In the genomic region with DNA sequence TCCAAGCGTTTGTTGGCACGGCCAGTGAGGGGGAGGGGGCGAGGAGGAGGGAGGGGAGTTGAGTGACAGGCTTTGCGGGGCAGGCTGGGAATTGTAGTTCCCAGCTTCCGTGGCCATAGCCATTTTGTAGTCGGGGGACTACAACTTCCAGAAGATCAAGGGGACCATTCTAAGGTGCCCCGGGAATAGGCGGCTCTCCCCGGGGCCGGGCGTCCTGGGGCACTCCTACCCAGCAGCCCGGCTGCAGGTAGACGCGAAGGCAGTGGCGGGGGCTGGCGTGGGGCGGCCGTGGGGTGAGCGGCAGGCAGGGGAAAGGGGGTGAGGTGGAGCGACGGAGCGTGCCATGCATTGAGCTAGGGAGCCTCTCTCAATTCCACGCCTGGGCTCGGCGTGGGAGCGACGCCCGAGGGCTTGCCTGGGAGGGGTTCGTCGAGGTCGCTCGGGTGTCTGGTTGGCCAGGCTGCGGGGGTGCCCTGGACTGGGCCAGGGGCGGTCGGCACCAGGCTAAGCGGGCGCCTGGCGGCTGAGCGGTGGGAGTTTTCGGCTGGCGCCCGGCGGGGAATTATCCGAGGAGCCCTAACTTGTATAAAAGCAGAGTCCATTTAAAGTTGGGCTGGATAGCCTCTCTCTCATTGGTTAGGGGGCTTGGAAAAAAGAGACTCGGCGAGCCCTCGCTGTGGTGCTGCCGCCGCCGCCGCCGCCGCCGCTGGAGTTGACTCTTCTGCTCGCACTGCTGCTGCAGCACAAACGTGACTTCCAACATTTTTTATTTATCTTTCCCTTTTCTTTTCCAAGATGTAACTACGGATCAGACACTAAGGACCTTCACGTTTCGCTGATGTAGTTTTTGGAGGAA, we compare ENCODE assay signal across 1 cellular context.
TF ChIP-seq lines count a peak whose summit lies in the region.

A gene (plus strand): TSS at position 709 of the 856 bp plus-strand sequence. CDS start 471 bp downstream, outside the sequence.

TF ChIP-seq in HepG2, 621 proteins besides CTCF, POLR2A, EP300 and RAD21 (continued from another document and continues in another):
- TF ChIP-seq, protein P1, sequence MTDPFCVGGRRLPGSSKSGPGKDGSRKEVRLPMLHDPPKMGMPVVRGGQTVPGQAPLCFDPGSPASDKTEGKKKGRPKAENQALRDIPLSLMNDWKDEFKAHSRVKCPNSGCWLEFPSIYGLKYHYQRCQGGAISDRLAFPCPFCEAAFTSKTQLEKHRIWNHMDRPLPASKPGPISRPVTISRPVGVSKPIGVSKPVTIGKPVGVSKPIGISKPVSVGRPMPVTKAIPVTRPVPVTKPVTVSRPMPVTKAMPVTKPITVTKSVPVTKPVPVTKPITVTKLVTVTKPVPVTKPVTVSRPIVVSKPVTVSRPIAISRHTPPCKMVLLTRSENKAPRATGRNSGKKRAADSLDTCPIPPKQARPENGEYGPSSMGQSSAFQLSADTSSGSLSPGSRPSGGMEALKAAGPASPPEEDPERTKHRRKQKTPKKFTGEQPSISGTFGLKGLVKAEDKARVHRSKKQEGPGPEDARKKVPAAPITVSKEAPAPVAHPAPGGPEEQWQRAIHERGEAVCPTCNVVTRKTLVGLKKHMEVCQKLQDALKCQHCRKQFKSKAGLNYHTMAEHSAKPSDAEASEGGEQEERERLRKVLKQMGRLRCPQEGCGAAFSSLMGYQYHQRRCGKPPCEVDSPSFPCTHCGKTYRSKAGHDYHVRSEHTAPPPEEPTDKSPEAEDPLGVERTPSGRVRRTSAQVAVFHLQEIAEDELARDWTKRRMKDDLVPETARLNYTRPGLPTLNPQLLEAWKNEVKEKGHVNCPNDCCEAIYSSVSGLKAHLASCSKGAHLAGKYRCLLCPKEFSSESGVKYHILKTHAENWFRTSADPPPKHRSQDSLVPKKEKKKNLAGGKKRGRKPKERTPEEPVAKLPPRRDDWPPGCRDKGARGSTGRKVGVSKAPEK (CRISPR knock-in tag; IDR thresholded peaks at IDR 0.05; ENCODE audit: borderline replicate concordance): no peak
- TF ChIP-seq ZNF446 (CRISPR knock-in tag; IDR thresholded peaks at IDR 0.05): no peak
- peak; percentile 79; the same call in 1 of the 2 replicates for TF ChIP-seq FOXC1 (CRISPR knock-in tag; IDR thresholded peaks at IDR 0.05; ENCODE audit: borderline replicate concordance)
- no peak for TF ChIP-seq ATM (IDR thresholded peaks at IDR 0.05; ENCODE audit: borderline replicate concordance)
- TF ChIP-seq, protein P2, sequence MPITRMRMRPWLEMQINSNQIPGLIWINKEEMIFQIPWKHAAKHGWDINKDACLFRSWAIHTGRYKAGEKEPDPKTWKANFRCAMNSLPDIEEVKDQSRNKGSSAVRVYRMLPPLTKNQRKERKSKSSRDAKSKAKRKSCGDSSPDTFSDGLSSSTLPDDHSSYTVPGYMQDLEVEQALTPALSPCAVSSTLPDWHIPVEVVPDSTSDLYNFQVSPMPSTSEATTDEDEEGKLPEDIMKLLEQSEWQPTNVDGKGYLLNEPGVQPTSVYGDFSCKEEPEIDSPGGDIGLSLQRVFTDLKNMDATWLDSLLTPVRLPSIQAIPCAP (CRISPR knock-in tag; IDR thresholded peaks at IDR 0.05; ENCODE audit: low read depth): 0 out of 2 replicates have a peak, but pooled peaks have one; percentile 33
- no peak for TF ChIP-seq ZFP36 (IDR thresholded peaks at IDR 0.05; ENCODE audit: borderline replicate concordance, low read depth, low read length, partially characterized antibody)
- TF ChIP-seq TOPORS (CRISPR knock-in tag; IDR thresholded peaks at IDR 0.05): no peak
- TF ChIP-seq SPEN (CRISPR knock-in tag; IDR thresholded peaks at IDR 0.05; ENCODE audit: low read depth): no peak; the same call in none of the 2 replicates
- TF ChIP-seq, protein P3, sequence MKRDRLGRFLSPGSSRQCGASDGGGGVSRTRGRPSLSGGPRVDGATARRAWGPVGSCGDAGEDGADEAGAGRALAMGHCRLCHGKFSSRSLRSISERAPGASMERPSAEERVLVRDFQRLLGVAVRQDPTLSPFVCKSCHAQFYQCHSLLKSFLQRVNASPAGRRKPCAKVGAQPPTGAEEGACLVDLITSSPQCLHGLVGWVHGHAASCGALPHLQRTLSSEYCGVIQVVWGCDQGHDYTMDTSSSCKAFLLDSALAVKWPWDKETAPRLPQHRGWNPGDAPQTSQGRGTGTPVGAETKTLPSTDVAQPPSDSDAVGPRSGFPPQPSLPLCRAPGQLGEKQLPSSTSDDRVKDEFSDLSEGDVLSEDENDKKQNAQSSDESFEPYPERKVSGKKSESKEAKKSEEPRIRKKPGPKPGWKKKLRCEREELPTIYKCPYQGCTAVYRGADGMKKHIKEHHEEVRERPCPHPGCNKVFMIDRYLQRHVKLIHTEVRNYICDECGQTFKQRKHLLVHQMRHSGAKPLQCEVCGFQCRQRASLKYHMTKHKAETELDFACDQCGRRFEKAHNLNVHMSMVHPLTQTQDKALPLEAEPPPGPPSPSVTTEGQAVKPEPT (CRISPR knock-in tag; IDR thresholded peaks at IDR 0.05; ENCODE audit: low read depth): 0 out of 2 replicates have a peak, but pooled peaks have one; percentile 50
- no peak for TF ChIP-seq ZNF496 (CRISPR knock-in tag; IDR thresholded peaks at IDR 0.05; ENCODE audit: insufficient replicate concordance)
- TF ChIP-seq KLF12 (CRISPR knock-in tag; IDR thresholded peaks at IDR 0.05; ENCODE audit: borderline replicate concordance): 0 out of 2 replicates have a peak, but pooled peaks have one; percentile 48
- TF ChIP-seq SMARCE1 (IDR thresholded peaks at IDR 0.05; ENCODE audit: borderline replicate concordance): no peak
- no peak for TF ChIP-seq NFATC3 (CRISPR knock-in tag; IDR thresholded peaks at IDR 0.05)
- TF ChIP-seq ZNF83 (CRISPR knock-in tag; IDR thresholded peaks at IDR 0.05; ENCODE audit: borderline replicate concordance): no peak
- no peak for TF ChIP-seq REXO4 (CRISPR knock-in tag; IDR thresholded peaks at IDR 0.05; ENCODE audit: borderline replicate concordance)
- TF ChIP-seq SRF (IDR thresholded peaks at IDR 0.05; ENCODE audit: low read depth, low read length): no peak
- no peak for TF ChIP-seq FOXK2 (IDR thresholded peaks at IDR 0.05)
- TF ChIP-seq, protein P4, sequence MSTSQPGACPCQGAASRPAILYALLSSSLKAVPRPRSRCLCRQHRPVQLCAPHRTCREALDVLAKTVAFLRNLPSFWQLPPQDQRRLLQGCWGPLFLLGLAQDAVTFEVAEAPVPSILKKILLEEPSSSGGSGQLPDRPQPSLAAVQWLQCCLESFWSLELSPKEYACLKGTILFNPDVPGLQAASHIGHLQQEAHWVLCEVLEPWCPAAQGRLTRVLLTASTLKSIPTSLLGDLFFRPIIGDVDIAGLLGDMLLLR (CRISPR knock-in tag; IDR thresholded peaks at IDR 0.05): no peak; the same call in 1 of the 2 replicates
- no peak; the same call in 1 of the 2 replicates for TF ChIP-seq HES4 (CRISPR knock-in tag; IDR thresholded peaks at IDR 0.05; ENCODE audit: borderline replicate concordance)
- 0 out of 2 replicates have a peak, but pooled peaks have one; percentile 64 for TF ChIP-seq KDM4B (CRISPR knock-in tag; IDR thresholded peaks at IDR 0.05)
- TF ChIP-seq FIP1L1 (IDR thresholded peaks at IDR 0.05; ENCODE audit: borderline replicate concordance, insufficient read depth, low read depth, low read length): no peak
- TF ChIP-seq, protein P5, sequence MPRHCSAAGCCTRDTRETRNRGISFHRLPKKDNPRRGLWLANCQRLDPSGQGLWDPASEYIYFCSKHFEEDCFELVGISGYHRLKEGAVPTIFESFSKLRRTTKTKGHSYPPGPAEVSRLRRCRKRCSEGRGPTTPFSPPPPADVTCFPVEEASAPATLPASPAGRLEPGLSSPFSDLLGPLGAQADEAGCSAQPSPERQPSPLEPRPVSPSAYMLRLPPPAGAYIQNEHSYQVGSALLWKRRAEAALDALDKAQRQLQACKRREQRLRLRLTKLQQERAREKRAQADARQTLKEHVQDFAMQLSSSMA (CRISPR knock-in tag; IDR thresholded peaks at IDR 0.05): no peak
- peak; percentile 62 for TF ChIP-seq ZMYM4 (CRISPR knock-in tag; IDR thresholded peaks at IDR 0.05)
- TF ChIP-seq ZNF615 (CRISPR knock-in tag; IDR thresholded peaks at IDR 0.05; ENCODE audit: borderline replicate concordance): no peak
- no peak for TF ChIP-seq ZNF468 (CRISPR knock-in tag; IDR thresholded peaks at IDR 0.05)
- TF ChIP-seq, protein P6, sequence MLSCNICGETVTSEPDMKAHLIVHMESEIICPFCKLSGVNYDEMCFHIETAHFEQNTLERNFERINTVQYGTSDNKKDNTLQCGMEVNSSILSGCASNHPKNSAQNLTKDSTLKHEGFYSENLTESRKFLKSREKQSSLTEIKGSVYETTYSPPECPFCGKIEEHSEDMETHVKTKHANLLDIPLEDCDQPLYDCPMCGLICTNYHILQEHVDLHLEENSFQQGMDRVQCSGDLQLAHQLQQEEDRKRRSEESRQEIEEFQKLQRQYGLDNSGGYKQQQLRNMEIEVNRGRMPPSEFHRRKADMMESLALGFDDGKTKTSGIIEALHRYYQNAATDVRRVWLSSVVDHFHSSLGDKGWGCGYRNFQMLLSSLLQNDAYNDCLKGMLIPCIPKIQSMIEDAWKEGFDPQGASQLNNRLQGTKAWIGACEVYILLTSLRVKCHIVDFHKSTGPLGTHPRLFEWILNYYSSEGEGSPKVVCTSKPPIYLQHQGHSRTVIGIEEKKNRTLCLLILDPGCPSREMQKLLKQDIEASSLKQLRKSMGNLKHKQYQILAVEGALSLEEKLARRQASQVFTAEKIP (CRISPR knock-in tag; IDR thresholded peaks at IDR 0.05; ENCODE audit: borderline replicate concordance): no peak
- TF ChIP-seq, protein P7, sequence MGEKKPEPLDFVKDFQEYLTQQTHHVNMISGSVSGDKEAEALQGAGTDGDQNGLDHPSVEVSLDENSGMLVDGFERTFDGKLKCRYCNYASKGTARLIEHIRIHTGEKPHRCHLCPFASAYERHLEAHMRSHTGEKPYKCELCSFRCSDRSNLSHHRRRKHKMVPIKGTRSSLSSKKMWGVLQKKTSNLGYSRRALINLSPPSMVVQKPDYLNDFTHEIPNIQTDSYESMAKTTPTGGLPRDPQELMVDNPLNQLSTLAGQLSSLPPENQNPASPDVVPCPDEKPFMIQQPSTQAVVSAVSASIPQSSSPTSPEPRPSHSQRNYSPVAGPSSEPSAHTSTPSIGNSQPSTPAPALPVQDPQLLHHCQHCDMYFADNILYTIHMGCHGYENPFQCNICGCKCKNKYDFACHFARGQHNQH (CRISPR knock-in tag; IDR thresholded peaks at IDR 0.05): peak; percentile 75; the same call in 1 of the 2 replicates
- no peak for TF ChIP-seq ZNF337 (CRISPR knock-in tag; IDR thresholded peaks at IDR 0.05; ENCODE audit: borderline replicate concordance, low read depth)
- TF ChIP-seq, protein P8, sequence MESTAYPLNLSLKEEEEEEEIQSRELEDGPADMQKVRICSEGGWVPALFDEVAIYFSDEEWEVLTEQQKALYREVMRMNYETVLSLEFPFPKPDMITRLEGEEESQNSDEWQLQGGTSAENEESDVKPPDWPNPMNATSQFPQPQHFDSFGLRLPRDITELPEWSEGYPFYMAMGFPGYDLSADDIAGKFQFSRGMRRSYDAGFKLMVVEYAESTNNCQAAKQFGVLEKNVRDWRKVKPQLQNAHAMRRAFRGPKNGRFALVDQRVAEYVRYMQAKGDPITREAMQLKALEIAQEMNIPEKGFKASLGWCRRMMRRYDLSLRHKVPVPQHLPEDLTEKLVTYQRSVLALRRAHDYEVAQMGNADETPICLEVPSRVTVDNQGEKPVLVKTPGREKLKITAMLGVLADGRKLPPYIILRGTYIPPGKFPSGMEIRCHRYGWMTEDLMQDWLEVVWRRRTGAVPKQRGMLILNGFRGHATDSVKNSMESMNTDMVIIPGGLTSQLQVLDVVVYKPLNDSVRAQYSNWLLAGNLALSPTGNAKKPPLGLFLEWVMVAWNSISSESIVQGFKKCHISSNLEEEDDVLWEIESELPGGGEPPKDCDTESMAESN (CRISPR knock-in tag; conservative IDR thresholded peaks at IDR 0.05): peak; percentile 83; the same call in 1 of the 2 replicates
- 0 out of 2 replicates have a peak, but pooled peaks have one; percentile 20 for TF ChIP-seq REPIN1 (CRISPR knock-in tag; IDR thresholded peaks at IDR 0.05; ENCODE audit: borderline replicate concordance, low read depth)
- TF ChIP-seq, protein P9, sequence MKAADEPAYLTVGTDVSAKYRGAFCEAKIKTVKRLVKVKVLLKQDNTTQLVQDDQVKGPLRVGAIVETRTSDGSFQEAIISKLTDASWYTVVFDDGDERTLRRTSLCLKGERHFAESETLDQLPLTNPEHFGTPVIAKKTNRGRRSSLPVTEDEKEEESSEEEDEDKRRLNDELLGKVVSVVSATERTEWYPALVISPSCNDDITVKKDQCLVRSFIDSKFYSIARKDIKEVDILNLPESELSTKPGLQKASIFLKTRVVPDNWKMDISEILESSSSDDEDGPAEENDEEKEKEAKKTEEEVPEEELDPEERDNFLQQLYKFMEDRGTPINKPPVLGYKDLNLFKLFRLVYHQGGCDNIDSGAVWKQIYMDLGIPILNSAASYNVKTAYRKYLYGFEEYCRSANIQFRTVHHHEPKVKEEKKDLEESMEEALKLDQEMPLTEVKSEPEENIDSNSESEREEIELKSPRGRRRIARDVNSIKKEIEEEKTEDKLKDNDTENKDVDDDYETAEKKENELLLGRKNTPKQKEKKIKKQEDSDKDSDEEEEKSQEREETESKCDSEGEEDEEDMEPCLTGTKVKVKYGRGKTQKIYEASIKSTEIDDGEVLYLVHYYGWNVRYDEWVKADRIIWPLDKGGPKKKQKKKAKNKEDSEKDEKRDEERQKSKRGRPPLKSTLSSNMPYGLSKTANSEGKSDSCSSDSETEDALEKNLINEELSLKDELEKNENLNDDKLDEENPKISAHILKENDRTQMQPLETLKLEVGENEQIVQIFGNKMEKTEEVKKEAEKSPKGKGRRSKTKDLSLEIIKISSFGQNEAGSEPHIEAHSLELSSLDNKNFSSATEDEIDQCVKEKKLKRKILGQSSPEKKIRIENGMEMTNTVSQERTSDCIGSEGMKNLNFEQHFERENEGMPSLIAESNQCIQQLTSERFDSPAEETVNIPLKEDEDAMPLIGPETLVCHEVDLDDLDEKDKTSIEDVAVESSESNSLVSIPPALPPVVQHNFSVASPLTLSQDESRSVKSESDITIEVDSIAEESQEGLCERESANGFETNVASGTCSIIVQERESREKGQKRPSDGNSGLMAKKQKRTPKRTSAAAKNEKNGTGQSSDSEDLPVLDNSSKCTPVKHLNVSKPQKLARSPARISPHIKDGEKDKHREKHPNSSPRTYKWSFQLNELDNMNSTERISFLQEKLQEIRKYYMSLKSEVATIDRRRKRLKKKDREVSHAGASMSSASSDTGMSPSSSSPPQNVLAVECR (CRISPR knock-in tag; IDR thresholded peaks at IDR 0.05; ENCODE audit: borderline replicate concordance): peak; percentile 74
- TF ChIP-seq THAP11 (CRISPR knock-in tag; IDR thresholded peaks at IDR 0.05): peak; percentile 96
- TF ChIP-seq, protein P10, sequence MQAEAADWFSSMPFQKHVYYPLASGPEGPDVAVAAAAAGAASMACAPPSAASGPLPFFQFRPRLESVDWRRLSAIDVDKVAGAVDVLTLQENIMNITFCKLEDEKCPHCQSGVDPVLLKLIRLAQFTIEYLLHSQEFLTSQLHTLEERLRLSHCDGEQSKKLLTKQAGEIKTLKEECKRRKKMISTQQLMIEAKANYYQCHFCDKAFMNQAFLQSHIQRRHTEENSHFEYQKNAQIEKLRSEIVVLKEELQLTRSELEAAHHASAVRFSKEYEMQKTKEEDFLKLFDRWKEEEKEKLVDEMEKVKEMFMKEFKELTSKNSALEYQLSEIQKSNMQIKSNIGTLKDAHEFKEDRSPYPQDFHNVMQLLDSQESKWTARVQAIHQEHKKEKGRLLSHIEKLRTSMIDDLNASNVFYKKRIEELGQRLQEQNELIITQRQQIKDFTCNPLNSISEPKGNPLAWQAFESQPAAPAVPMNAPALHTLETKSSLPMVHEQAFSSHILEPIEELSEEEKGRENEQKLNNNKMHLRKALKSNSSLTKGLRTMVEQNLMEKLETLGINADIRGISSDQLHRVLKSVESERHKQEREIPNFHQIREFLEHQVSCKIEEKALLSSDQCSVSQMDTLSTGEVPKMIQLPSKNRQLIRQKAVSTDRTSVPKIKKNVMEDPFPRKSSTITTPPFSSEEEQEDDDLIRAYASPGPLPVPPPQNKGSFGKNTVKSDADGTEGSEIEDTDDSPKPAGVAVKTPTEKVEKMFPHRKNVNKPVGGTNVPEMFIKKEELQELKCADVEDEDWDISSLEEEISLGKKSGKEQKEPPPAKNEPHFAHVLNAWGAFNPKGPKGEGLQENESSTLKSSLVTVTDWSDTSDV (CRISPR knock-in tag; IDR thresholded peaks at IDR 0.05): no peak
- peak; percentile 82; the same call in 1 of the 2 replicates for TF ChIP-seq ZNF33A (CRISPR knock-in tag; IDR thresholded peaks at IDR 0.05; ENCODE audit: borderline replicate concordance)
